ENCODE assay signal across 22 cellular contexts in the genomic region with DNA sequence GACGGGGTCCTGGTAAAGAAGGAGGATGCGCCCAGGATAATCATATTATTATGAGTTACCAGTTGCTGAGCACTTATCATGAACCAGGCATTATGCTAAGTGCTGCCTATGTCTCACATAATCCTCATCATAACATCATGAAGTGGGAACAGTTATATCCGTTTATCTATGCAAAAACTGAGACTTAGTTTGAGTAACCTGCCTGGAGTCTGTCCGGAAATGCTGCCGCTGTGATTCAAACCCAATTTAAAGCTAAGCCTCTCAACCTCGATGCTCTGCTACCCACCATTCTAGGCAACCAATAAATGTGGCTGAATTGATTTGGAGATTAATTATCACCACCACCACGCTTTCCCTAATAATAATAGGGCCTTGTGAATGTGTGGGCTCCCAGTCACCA.
"Had no signal": no experiment of that assay in that cellular context is flagged by ENCODE, and none has a peak within 500 bp of the region (broad histone marks: within the 10 kb centered on the region; RNA-seq: fewer than 3 reads in every experiment).

No MANE protein-coding gene starts in this region.

- H3K36me3 ChIP-seq: breast epithelium, Peyer's patch had no signal

- H3K4me3 ChIP-seq: breast epithelium, K562, Peyer's patch had no signal

- DNase-seq: activated CD4-positive, alpha-beta T cell treated with anti-CD3 and anti-CD28 coated beads for 48 hours; activated CD4-positive, alpha-beta T cell treated with anti-CD3 and anti-CD28 coated beads, Interleukin-2, amount 50 U/mL, for 4 hours; activated CD4-positive, CD25-positive, alpha-beta regulatory T cell treated with anti-CD3 and anti-CD28 coated beads, Interleukin-2, amount 50 U/mL, for 72 hours; activated CD8-positive, alpha-beta memory T cell treated with anti-CD3 and anti-CD28 coated beads, Interleukin-2, amount 50 U/mL, for 48 hours; activated CD8-positive, alpha-beta T cell treated with anti-CD3 and anti-CD28 coated beads, Interleukin-2, amount 10 ng/mL, durations not matched to agents 7 days and 5 days; activated effector memory CD4-positive, alpha-beta T cell treated with Interleukin-2 at 50 U/mL for 16 hours; activated naive CD4-positive, alpha-beta T cell; activated T-cell treated with anti-CD3 and anti-CD28 coated beads, Interleukin-2, amount 50 U/mL, for 1 hour; aorta; central memory CD4-positive, alpha-beta T cell; NCI-H1048; NCI-H1417; NCI-H2029; NCI-H2107; NCI-H2171 treated with DMSO at 0.1 percent for 48 hours; NCI-H226; NCI-H510A; NCI-H748 treated with DMSO at 0.1 percent for 48 hours; Peyer's patch; SHP77 treated with DMSO at 0.1 percent for 48 hours had no signal

- H3K9me3 ChIP-seq: breast epithelium, Peyer's patch had no signal

- H3K27me3 ChIP-seq: breast epithelium, Peyer's patch had no signal

- H3K27ac ChIP-seq: breast epithelium, Peyer's patch had no signal

- FAIRE-seq: K562 had no signal
